In genomic region chr15:80026754-80027153, GRCh38 we compare ENCODE assay signal across 19 cellular contexts. TPM values are rescaled to one million over a fixed set of nuclear protein-coding genes. Genes with fewer than 3 reads are reported as not detected.
DNase-seq lines count a peak whose midpoint lies in the region; ATAC-seq and TF ChIP-seq lines count a peak whose summit lies in the region.
"Had no signal": no experiment of that assay in that cellular context is flagged by ENCODE, and none has a peak within 500 bp of the region (broad histone marks: within the 10 kb centered on the region; RNA-seq: fewer than 3 reads in every experiment).

No MANE protein-coding gene starts in this region.

- H3K79me2 ChIP-seq in MM.1S (ENCODE audit: low read length): no peaks in the 10 kb centered on the region

- H3K4me3 ChIP-seq in BLaER1 (no peak overlapping the region), MM.1S (ENCODE audit: low read length) (no peak overlapping the region), dorsolateral prefrontal cortex (no peak overlapping the region), aorta (ENCODE audit: low read length in 2 of 2) (no peak overlapping the region)
- H3K4me3 ChIP-seq: coronary artery, MG63, prostate gland, thyroid gland had no signal

- DNase-seq in MM.1S: peak; percentile 39
- peak; percentile 35 for DNase-seq in UCSD-AML1 (lab: John Stamatoyannopoulos, UW; ENCODE audit: unreplicated experiment)
- no peak for DNase-seq in NCI-H2029 treated with DMSO at 0.1 percent for 48 hours (lab: John Stamatoyannopoulos, UW)
- no peak for DNase-seq in dorsolateral prefrontal cortex
- DNase-seq in aorta: no peak
- DNase-seq in retina: no peak
- DNase-seq: activated CD4-positive, CD25-positive, alpha-beta regulatory T cell; DMS79; MG63; NCI-H2029; SHP77 treated with DMSO at 0.1 percent for 48 hours; thyroid gland had no signal

- H3K9ac ChIP-seq in BLaER1: no peak overlapping the region
- no peak overlapping the region for H3K9ac ChIP-seq in MM.1S (ENCODE audit: low read length)

- H3K27ac ChIP-seq in BLaER1 (peak overlapping the region; percentile 1; the same call in 1 of the 2 replicates), MM.1S (ENCODE audit: low read length) (peak overlapping the region; percentile 8; the same call in 1 of the 2 replicates), dorsolateral prefrontal cortex (no peak overlapping the region), aorta (ENCODE audit: low read depth in 1 of 2, low read length in 2 of 2) (no peak overlapping the region)
- H3K27ac ChIP-seq: coronary artery, prostate gland, thyroid gland had no signal

- intact Hi-C loops in dorsolateral prefrontal cortex (cut with DNase I) (no loop called here), aorta (cut with DNase I) (no loop called here)

- H3K9me3 ChIP-seq in BLaER1 (no peaks in the 10 kb centered on the region), MM.1S (replicated peaks; ENCODE audit: insufficient read depth, low read length) (no peaks in the 10 kb centered on the region), aorta (ENCODE audit: control insufficient read depth, low read length) (peaks cover 2% of the 10 kb centered on the region)
- H3K9me3 ChIP-seq: MG63, prostate gland, thyroid gland had no signal

- TF ChIP-seq CTCF in MM.1S (IDR thresholded peaks at IDR 0.05; ENCODE audit: low read length) (no peak), dorsolateral prefrontal cortex (IDR thresholded peaks at IDR 0.05 in 54 of 56, conservative IDR thresholded peaks at IDR 0.05 in 2 of 56; ENCODE audit: low read depth in 1 of 56, partially characterized antibody in 56 of 56) (no peak)

- no peaks in the 10 kb centered on the region for H3K36me3 ChIP-seq in BLaER1
- H3K36me3 ChIP-seq in MM.1S (replicated peaks; ENCODE audit: insufficient read depth, low read length): no peaks in the 10 kb centered on the region
- H3K36me3 ChIP-seq in aorta (ENCODE audit: control insufficient read depth in 1 of 2, insufficient read depth in 2 of 2, low read length in 1 of 2): no peaks in the 10 kb centered on the region
- H3K36me3 ChIP-seq: MG63, prostate gland, thyroid gland had no signal

- H4K20me1 ChIP-seq in BLaER1: no peaks in the 10 kb centered on the region
- H4K20me1 ChIP-seq in MM.1S (ENCODE audit: insufficient read depth, low read length): no peaks in the 10 kb centered on the region

- H3K9me2 ChIP-seq in MM.1S (replicated peaks; ENCODE audit: insufficient read depth, low read length): no peaks in the 10 kb centered on the region

- peak overlapping the region; percentile 57 for H3K4me2 ChIP-seq in BLaER1
- peak overlapping the region; percentile 18; the same call in 1 of the 2 replicates for H3K4me2 ChIP-seq in MM.1S (ENCODE audit: low read depth, low read length)

- peak overlapping the region; percentile 23; the same call in 1 of the 2 replicates for H2AFZ ChIP-seq in MM.1S (ENCODE audit: low read length)

- peaks cover 31% of the 10 kb centered on the region for H3K4me1 ChIP-seq in BLaER1
- peaks cover 22% of the 10 kb centered on the region for H3K4me1 ChIP-seq in MM.1S (ENCODE audit: low read length)
- no peaks in the 10 kb centered on the region for H3K4me1 ChIP-seq in aorta (ENCODE audit: control insufficient read depth in 1 of 2, insufficient read depth in 2 of 2, low read length in 2 of 2)
- H3K4me1 ChIP-seq: prostate gland, thyroid gland had no signal

- H3K27me3 ChIP-seq in BLaER1 (no peaks in the 10 kb centered on the region), MM.1S (replicated peaks; ENCODE audit: insufficient read depth, low read length) (no peaks in the 10 kb centered on the region), dorsolateral prefrontal cortex (peaks cover 0 to 9% (median 0%) of the 10 kb centered on the region in 45 donors), aorta (ENCODE audit: control insufficient read depth in 1 of 2, insufficient read depth in 2 of 2, low read length in 1 of 2) (no peaks in the 10 kb centered on the region)
- H3K27me3 ChIP-seq: MG63, thyroid gland had no signal

- H3F3A ChIP-seq in MM.1S (ENCODE audit: insufficient read depth, low read length): peaks cover under 1% of the 10 kb centered on the region; the same call in 1 of the 2 replicates

- WGBS in aorta, 2 donors: 82 to 92% methylated on average over 4 of the region's 4 CpGs

- ATAC-seq in esophagus mucosa: peak; percentile 13
- ATAC-seq in aorta (ENCODE audit: low FRiP score): no peak
- ATAC-seq: natural killer cell treated with Interleukin-12 subunit alpha and Interleukin-12 subunit beta and Interleukin-15 and Interleukin-18, amount 100 ng/mL, for 72 hours had no signal

RNA-seq across cellular contexts. Expression of gene ZFAND6, which starts 32.7 kb away (rescaled TPM):
- 42.8 TPM for total RNA-seq in esophagus mucosa
- 10 to 100 TPM; 31.3 to 64.3 (median 45.0) TPM for total RNA-seq in dorsolateral prefrontal cortex
- total RNA-seq in aorta: 10 to 100 TPM; 61.2 to 73.7 TPM
- 10 to 100 TPM; 77.3 to 94.0 TPM for polyA plus RNA-seq in aorta

RNA-seq across cellular contexts. Expression of gene BCL2A1, which starts 55.8 kb away (rescaled TPM):
- total RNA-seq in esophagus mucosa (not detected), dorsolateral prefrontal cortex (10 to 100 TPM in 4 of 120 experiments, 1 to 10 TPM in 69, under 1 TPM in 19, not detected in 28; 0.43 to 18.3 (median 1.9) TPM), aorta (1 to 10 TPM; 5.1 to 7.8 TPM)
- 1 to 10 TPM in 1 of 2 donors, under 1 TPM in 1; 0.18 to 8.3 TPM for polyA plus RNA-seq in aorta
- total RNA-seq: endothelial cell of umbilical vein, NCI-H460 had no signal
- polyA plus RNA-seq: endothelial cell of umbilical vein had no signal

Comparison
In these comparisons a context has a peak if more than half of its experiments do, and no peak if none do; other contexts are left out.
1. H3K27ac ChIP-seq: peak in BLaER1 (single experiment) and MM.1S (single experiment); none in dorsolateral prefrontal cortex (0 of 59) and aorta (0 of 2).
2. DNase-seq: peak in MM.1S (single experiment) and UCSD-AML1 (single experiment); none in NCI-H2029 treated with DMSO at 0.1 percent for 48 hours (single experiment), dorsolateral prefrontal cortex (0 of 10), aorta (0 of 2) and retina (single experiment).